In the genomic region with DNA sequence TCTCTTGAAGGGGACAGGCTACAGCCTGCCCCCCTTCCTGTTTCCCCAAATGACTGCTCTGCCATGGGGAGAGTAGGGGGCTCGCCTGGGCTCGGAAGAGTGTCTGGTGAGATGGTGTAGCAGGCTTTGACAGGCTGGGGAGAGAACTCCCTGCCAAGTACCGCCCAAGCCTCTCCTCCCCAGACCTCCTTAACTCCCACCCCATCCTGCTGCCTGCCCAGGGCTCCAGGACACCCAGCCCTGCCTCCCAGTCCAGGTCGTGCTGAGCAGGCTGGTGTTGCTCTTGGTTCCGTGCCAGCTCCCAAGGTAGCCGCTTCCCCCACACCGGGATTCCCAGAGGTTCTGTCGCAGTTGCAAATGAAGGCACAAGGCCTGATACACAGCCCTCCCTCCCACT, we compare ENCODE assay signal across 12 cellular contexts. TPM values are rescaled to one million over a fixed set of nuclear protein-coding genes. Genes with fewer than 3 reads are reported as not detected.
A peak's percentile ranks its signal among the peaks of the same experiment; 100 is the strongest.
DNase-seq lines count a peak whose midpoint lies in the region; ATAC-seq and TF ChIP-seq lines count a peak whose summit lies in the region.
"Had no signal": no experiment of that assay in that cellular context is flagged by ENCODE, and none has a peak within 500 bp of the region (broad histone marks: within the 10 kb centered on the region; RNA-seq: fewer than 3 reads in every experiment).

No MANE protein-coding gene starts in this region.

- H3K27ac Mint-ChIP-seq in stimulated activated naive CD8-positive, alpha-beta T cell treated with anti-CD3 and anti-CD28 coated beads, Interleukin-15, Interleukin-2, amounts not matched to agents 100 ng/mL and 50 ng/mL, for 24 hours = peak overlapping the region; percentile 63
- H3K27ac Mint-ChIP-seq: activated naive CD8-positive, alpha-beta T cell treated with anti-CD3 and anti-CD28 coated beads for 36 hours; activated T-cell treated with anti-CD3 and anti-CD28 coated beads, Interleukin-2, amount 50 U/mL, for 24 hours had no signal

- no peak for TF ChIP-seq CTCF in heart left ventricle (IDR thresholded peaks at IDR 0.05)
- TF ChIP-seq CTCF in omental fat pad (IDR thresholded peaks at IDR 0.05) = no peak

- H3K9me3 ChIP-seq in heart left ventricle = no peaks in the 10 kb centered on the region
- H3K9me3 ChIP-seq: SJSA1 had no signal

- peak overlapping the region in 9 of 12 donors; percentile 14 to 94 (median 46) for H3K27ac ChIP-seq in heart left ventricle
- H3K27ac ChIP-seq: SJSA1 had no signal

- no peak overlapping the region for H3K4me3 Mint-ChIP-seq in stimulated activated naive CD8-positive, alpha-beta T cell treated with anti-CD3 and anti-CD28 coated beads, Interleukin-15, Interleukin-2, amounts not matched to agents 100 ng/mL and 50 ng/mL, for 24 hours
- H3K4me3 Mint-ChIP-seq: activated naive CD8-positive, alpha-beta T cell treated with anti-CD3 and anti-CD28 coated beads for 36 hours; activated T-cell treated with anti-CD3 and anti-CD28 coated beads, Interleukin-2, amount 50 U/mL, for 24 hours had no signal

- H3K36me3 Mint-ChIP-seq in stimulated activated naive CD8-positive, alpha-beta T cell treated with anti-CD3 and anti-CD28 coated beads, Interleukin-15, Interleukin-2, amounts not matched to agents 100 ng/mL and 50 ng/mL, for 24 hours (ENCODE audit: low read depth) = peaks cover 69% of the 10 kb centered on the region

- WGBS in heart left ventricle, 4 donors = 43 to 62% (median 44%) methylated on average over 6 to 8 of the region's 8 CpGs

- H3K4me3 ChIP-seq in heart left ventricle = no peak overlapping the region
- H3K4me3 ChIP-seq: SJSA1 had no signal

- H3K4me1 ChIP-seq in heart left ventricle = peaks cover 5 to 95% (median 41%) of the 10 kb centered on the region in 12 donors

- ATAC-seq in stimulated activated naive CD8-positive, alpha-beta T cell treated with anti-CD3 and anti-CD28 coated beads, Interleukin-15, Interleukin-2, amounts not matched to agents 100 U/mL and 50 U/mL, for 24 hours = no peak
- peak in 3 of 4 donors; percentile 18 to 48 (median 38) for ATAC-seq in heart left ventricle
- ATAC-seq in omental fat pad (ENCODE audit: low FRiP score) = peak; percentile 30
- ATAC-seq in GM21786 (IDR thresholded peaks at IDR 0.05; ENCODE audit: unreplicated experiment) = no peak
- no peak for ATAC-seq in HG03439 (IDR thresholded peaks at IDR 0.05; ENCODE audit: unreplicated experiment)
- no peak for ATAC-seq in GM19351 (IDR thresholded peaks at IDR 0.05; ENCODE audit: unreplicated experiment)

- no peak for DNase-seq in stimulated activated naive CD8-positive, alpha-beta T cell treated with anti-CD3 and anti-CD28 coated beads, Interleukin-15, Interleukin-2, amounts not matched to agents 100 U/mL and 50 U/mL, for 24 hours
- DNase-seq in heart left ventricle (peak in 3 of 5 donors; percentile 35 to 61 (median 57)), omental fat pad (ENCODE audit: low spot score) (no peak), NCI-H1417 treated with DMSO at 0.1 percent for 48 hours (lab: John Stamatoyannopoulos, UW) (no peak)
- DNase-seq: activated naive CD8-positive, alpha-beta T cell treated with anti-CD3 and anti-CD28 coated beads for 36 hours; activated T-cell treated with anti-CD3 and anti-CD28 coated beads, Interleukin-2, amount 50 U/mL, for 24 hours; NCI-H2171 treated with DMSO at 0.1 percent for 48 hours had no signal

- no peak for TF ChIP-seq POLR2A in heart left ventricle (IDR thresholded peaks at IDR 0.05)

- H3K4me1 Mint-ChIP-seq in stimulated activated naive CD8-positive, alpha-beta T cell treated with anti-CD3 and anti-CD28 coated beads, Interleukin-15, Interleukin-2, amounts not matched to agents 100 ng/mL and 50 ng/mL, for 24 hours (ENCODE audit: low read depth) = peaks cover 18% of the 10 kb centered on the region

- H3K27me3 Mint-ChIP-seq in stimulated activated naive CD8-positive, alpha-beta T cell treated with anti-CD3 and anti-CD28 coated beads, Interleukin-15, Interleukin-2, amounts not matched to agents 100 ng/mL and 50 ng/mL, for 24 hours = no peaks in the 10 kb centered on the region
- H3K27me3 Mint-ChIP-seq: activated naive CD8-positive, alpha-beta T cell treated with anti-CD3 and anti-CD28 coated beads for 36 hours; activated T-cell treated with anti-CD3 and anti-CD28 coated beads, Interleukin-2, amount 50 U/mL, for 24 hours had no signal

- intact Hi-C loops in heart left ventricle (cut with DNase I) = loop anchor here in 4 of 10 donors (5.0 to 10.0 kb wide), 3 partner anchors 57 to 465 kb away; a partner anchor contains a TSS

- H3K36me3 ChIP-seq in heart left ventricle = peaks cover 8 to 97% (median 85%) of the 10 kb centered on the region in 9 donors

- no peaks in the 10 kb centered on the region for H3K9me3 Mint-ChIP-seq in stimulated activated naive CD8-positive, alpha-beta T cell treated with anti-CD3 and anti-CD28 coated beads, Interleukin-15, Interleukin-2, amounts not matched to agents 100 ng/mL and 50 ng/mL, for 24 hours
- H3K9me3 Mint-ChIP-seq: activated naive CD8-positive, alpha-beta T cell treated with anti-CD3 and anti-CD28 coated beads for 36 hours; activated T-cell treated with anti-CD3 and anti-CD28 coated beads, Interleukin-2, amount 50 U/mL, for 24 hours had no signal

- H3K27me3 ChIP-seq in heart left ventricle = no peaks in the 10 kb centered on the region
- H3K27me3 ChIP-seq: SJSA1 had no signal

RNA-seq across cellular contexts. Expression of a gene that starts 9.9 kb away (rescaled TPM):
- total RNA-seq in heart left ventricle (100 to 1,000 TPM in 7 of 9 donors, 10 to 100 TPM in 2; 83.0 to 238 (median 171) TPM), omental fat pad (100 to 1,000 TPM; 157 to 656 (median 510) TPM)
- 100 to 1,000 TPM; 139 to 254 TPM for polyA plus RNA-seq in heart left ventricle

Comparison
In these comparisons a context has a peak if more than half of its experiments do, and no peak if none do; other contexts are left out.
1. ATAC-seq: peak in heart left ventricle (3 of 4) and omental fat pad (single experiment); none in stimulated activated naive CD8-positive, alpha-beta T cell treated with anti-CD3 and anti-CD28 coated beads, Interleukin-15, Interleukin-2, amounts not matched to agents 100 U/mL and 50 U/mL, for 24 hours (single experiment), GM21786 (single experiment), HG03439 (single experiment) and GM19351 (single experiment).
2. DNase-seq: peak in heart left ventricle (3 of 5); none in stimulated activated naive CD8-positive, alpha-beta T cell treated with anti-CD3 and anti-CD28 coated beads, Interleukin-15, Interleukin-2, amounts not matched to agents 100 U/mL and 50 U/mL, for 24 hours (single experiment), omental fat pad (single experiment) and NCI-H1417 treated with DMSO at 0.1 percent for 48 hours (single experiment).